22 cellular contexts compared by ENCODE assay signal in the genomic region with DNA sequence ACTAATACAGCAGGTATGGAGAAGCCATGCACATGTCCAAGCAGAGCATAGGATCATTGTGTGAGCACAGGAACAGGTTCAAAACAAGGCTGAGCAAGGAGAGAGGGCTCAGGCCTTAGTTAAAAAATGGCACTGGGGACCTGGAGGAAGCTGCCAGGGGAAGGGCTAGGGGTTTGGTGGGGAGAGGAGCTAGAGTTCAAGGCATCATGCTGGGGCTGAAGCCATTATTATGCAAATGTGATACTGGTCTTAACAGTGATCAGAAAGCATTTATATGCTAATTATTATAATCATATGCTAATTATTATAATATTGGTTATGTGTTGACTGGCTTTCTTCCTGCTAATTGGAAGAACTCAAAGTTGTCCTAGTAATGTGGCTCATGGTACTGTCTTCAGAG.
A peak's percentile ranks its signal among the peaks of the same experiment; 100 is the strongest.
DNase-seq lines count a peak whose midpoint lies in the region; ATAC-seq, FAIRE-seq and TF ChIP-seq lines count a peak whose summit lies in the region.
"Had no signal": no experiment of that assay in that cellular context is flagged by ENCODE, and none has a peak within 500 bp of the region (broad histone marks: within the 10 kb centered on the region; RNA-seq: fewer than 3 reads in every experiment).

No MANE protein-coding gene starts in this region.

- no peak overlapping the region for H2BK120ac ChIP-seq in H1 (replicated peaks; ENCODE audit: low read depth, low read length)

- TF ChIP-seq POLR2A in H1 (IDR thresholded peaks at IDR 0.05; ENCODE audit: control extremely low read depth in 1 of 2, low read depth in 2 of 2, low read length in 2 of 2) (no peak), stomach (IDR thresholded peaks at IDR 0.05) (no peak)

- no peaks in the 10 kb centered on the region for H3F3A ChIP-seq in GM23338 (replicated peaks; ENCODE audit: low read depth)

- H3K27me3 ChIP-seq in GM23338 (ENCODE audit: insufficient read depth) (no peaks in the 10 kb centered on the region), H1 (replicated peaks in 1 of 4; ENCODE audit: control insufficient read depth in 3 of 4, extremely low read depth in 1 of 4, insufficient read depth in 3 of 4, low read length in 3 of 4) (no peaks in the 10 kb centered on the region), stomach (no peaks in the 10 kb centered on the region)
- H3K27me3 ChIP-seq: BLaER1 had no signal

- no peak for FAIRE-seq in H1 (lab: Jason Lieb, UNC)
- FAIRE-seq: A204.1, G401.6, GM12892 had no signal

- no peak overlapping the region for H4K91ac ChIP-seq in H1 (replicated peaks; ENCODE audit: insufficient read length, low read length)

- H2AK5ac ChIP-seq in H1 (ENCODE audit: low read depth, low read length) = no peak overlapping the region

- H3K9me2 ChIP-seq in GM23338 (ENCODE audit: insufficient read depth) = peaks cover 20% of the 10 kb centered on the region; the same call in 1 of the 2 replicates

- no peak overlapping the region for H3K27ac Mint-ChIP-seq in GM23338
- H3K27ac Mint-ChIP-seq: B cell; CD4-positive, CD25-positive, alpha-beta regulatory T cell; CD8-positive, alpha-beta T cell; HFFc6 had no signal

- DNase-seq in GM23338 (ENCODE audit: low spot score) (peak; percentile 49), H1 (ENCODE audit: low read depth in 1 of 2, low spot score in 2 of 2) (no peak), iPS DF 4.7 (ENCODE audit: extremely low read depth, low spot score) (peak; percentile 14), iPS-NIHi7 (ENCODE audit: extremely low spot score) (peak; percentile 30), stomach (no peak), RPMI8226 (no peak)
- DNase-seq: Caco-2; CD4-positive, CD25-positive, alpha-beta regulatory T cell; CD8-positive, alpha-beta T cell; DMS153; DND-41; HFFc6 had no signal

- TF ChIP-seq EP300 in H1 (IDR thresholded peaks at IDR 0.05; ENCODE audit: borderline replicate concordance in 1 of 2, low read depth in 2 of 2, low read length in 2 of 2) (no peak), stomach (IDR thresholded peaks at IDR 0.05) (no peak)

- no peak overlapping the region for H3K56ac ChIP-seq in H1 (replicated peaks; ENCODE audit: insufficient read length, low read depth, low read length)

- no peak overlapping the region for H3K4me3 ChIP-seq in GM23338
- no peak overlapping the region for H3K4me3 ChIP-seq in H1 (ENCODE audit: extremely low read depth in 1 of 4, insufficient read depth in 2 of 4, low read depth in 3 of 4, low read length in 4 of 4)
- no peak overlapping the region for H3K4me3 ChIP-seq in stomach
- H3K4me3 ChIP-seq: BLaER1, HAP-1 had no signal

- peaks cover 2% of the 10 kb centered on the region for H3K27me3 Mint-ChIP-seq in GM23338 (ENCODE audit: insufficient read depth, low read depth, poor library complexity)

- H3K9me3 Mint-ChIP-seq in GM23338 = peaks cover 17% of the 10 kb centered on the region
- H3K9me3 Mint-ChIP-seq: CD8-positive, alpha-beta T cell had no signal

- H2BK5ac ChIP-seq in H1 (ENCODE audit: low read depth, low read length) = no peak overlapping the region

- H2BK20ac ChIP-seq in H1 (ENCODE audit: low read length) = no peak overlapping the region

- intact Hi-C loops in stomach (cut with DNase I; ENCODE audit: low total_unique reads) = no loop called here

- no peak overlapping the region for H3K18ac ChIP-seq in H1 (ENCODE audit: extremely low read depth, low read length)

- no peak overlapping the region for H3K9ac ChIP-seq in H1 (replicated peaks in 1 of 4; ENCODE audit: extremely low read depth in 1 of 4, low read depth in 3 of 4, low read length in 3 of 4)
- H3K9ac ChIP-seq: BLaER1 had no signal

- peaks cover 12% of the 10 kb centered on the region for H3K36me3 Mint-ChIP-seq in GM23338 (ENCODE audit: low read depth)
- H3K36me3 Mint-ChIP-seq: CD4-positive, CD25-positive, alpha-beta regulatory T cell; CD8-positive, alpha-beta T cell had no signal

- H3K9me3 ChIP-seq in H1 (ENCODE audit: insufficient read depth in 2 of 2, low read depth in 1 of 2, low read length in 1 of 2) (peaks cover 16 to 17% of the 10 kb centered on the region in 2 experiments), stomach (no peaks in the 10 kb centered on the region)
- H3K9me3 ChIP-seq: Caco-2, HAP-1 had no signal

- H3K36me3 ChIP-seq in GM23338 (ENCODE audit: insufficient read depth) (peaks cover 4% of the 10 kb centered on the region; the same call in 1 of the 2 replicates), H1 (ENCODE audit: control insufficient read depth in 2 of 4, insufficient read depth in 4 of 4, low read length in 3 of 4) (peaks cover 0 to 8% (median 0%) of the 10 kb centered on the region in 4 experiments; a peak in 1 of 8 replicates), stomach (no peaks in the 10 kb centered on the region)
- H3K36me3 ChIP-seq: BLaER1, HAP-1 had no signal

- H3K4me3 Mint-ChIP-seq in GM23338 = no peak overlapping the region; the same call in 2 of the 3 replicates
- H3K4me3 Mint-ChIP-seq: B cell; CD4-positive, CD25-positive, alpha-beta regulatory T cell; CD8-positive, alpha-beta T cell; HFFc6 had no signal

- no peak overlapping the region for H3K4ac ChIP-seq in H1 (replicated peaks; ENCODE audit: insufficient read length, low read depth, low read length)

- peaks cover 4% of the 10 kb centered on the region for H3K4me1 Mint-ChIP-seq in GM23338
- H3K4me1 Mint-ChIP-seq: B cell; CD4-positive, CD25-positive, alpha-beta regulatory T cell had no signal

- H4K8ac ChIP-seq in H1 (ENCODE audit: extremely low read depth, insufficient read depth, low read length) = no peak overlapping the region

- POLR2A ChIA-PET in H1 (lab: Charles Lee; ENCODE audit: partially characterized antibody) = no interaction called here

- H3K4me2 ChIP-seq in GM23338 (0 out of 2 replicates have a peak overlapping the region, but pooled peaks have one; percentile 12), H1 (ENCODE audit: insufficient read depth in 1 of 2, low read depth in 2 of 2, low read length in 2 of 2) (no peak overlapping the region)
- H3K4me2 ChIP-seq: BLaER1 had no signal

- H3K79me1 ChIP-seq in H1 (ENCODE audit: low read depth, low read length) = no peaks in the 10 kb centered on the region

- ATAC-seq in GM23338 (peak; percentile 36; the same call in 1 of the 3 replicates), GM21367 (IDR thresholded peaks at IDR 0.05; ENCODE audit: unreplicated experiment) (no peak), HG03342 (IDR thresholded peaks at IDR 0.05; ENCODE audit: unreplicated experiment) (no peak)
- ATAC-seq: CD8-positive, alpha-beta T cell had no signal

- no peak overlapping the region for H3K14ac ChIP-seq in H1 (ENCODE audit: insufficient read length)

- H2BK12ac ChIP-seq in H1 (ENCODE audit: low read depth, low read length) = no peak overlapping the region

- no peak for TF ChIP-seq CTCF in GM23338 (conservative IDR thresholded peaks at IDR 0.05; ENCODE audit: low read depth in 2 of 2)
- TF ChIP-seq CTCF in H1 (IDR thresholded peaks at IDR 0.05; ENCODE audit: control extremely low read depth in 1 of 3, insufficient read depth in 1 of 3, low read depth in 1 of 3, low read length in 3 of 3) = no peak
- no peak for TF ChIP-seq CTCF in stomach (IDR thresholded peaks at IDR 0.05)

- TF ChIP-seq RAD21 in H1 (IDR thresholded peaks at IDR 0.05 in 1 of 2, conservative IDR thresholded peaks at IDR 0.05 in 1 of 2; ENCODE audit: low read depth in 2 of 2, low read length in 2 of 2) = no peak

- no peak overlapping the region for H2AFZ ChIP-seq in GM23338
- no peak overlapping the region for H2AFZ ChIP-seq in H1 (ENCODE audit: low read length)

- H4K20me1 ChIP-seq in GM23338 (replicated peaks; ENCODE audit: insufficient read depth) = no peaks in the 10 kb centered on the region
- H4K20me1 ChIP-seq in H1 (replicated peaks in 1 of 2; ENCODE audit: control insufficient read depth in 1 of 2, insufficient read depth in 2 of 2, low read length in 2 of 2) = no peaks in the 10 kb centered on the region
- H4K20me1 ChIP-seq: BLaER1 had no signal

- H3K23me2 ChIP-seq in H1 (ENCODE audit: low read depth, low read length) = no peaks in the 10 kb centered on the region

- H3K79me2 ChIP-seq in GM23338 (replicated peaks; ENCODE audit: insufficient read depth) (no peaks in the 10 kb centered on the region), H1 (ENCODE audit: control insufficient read depth in 1 of 2, insufficient read depth in 2 of 2, low read length in 2 of 2) (no peaks in the 10 kb centered on the region)

- H4K5ac ChIP-seq in H1 (ENCODE audit: insufficient read length, low read depth, low read length) = no peak overlapping the region

- H3K4me1 ChIP-seq in GM23338 (ENCODE audit: insufficient read depth) (0 out of 2 replicates have a peak, but pooled peaks cover 5% of the 10 kb centered on the region), H1 (replicated peaks in 1 of 4; ENCODE audit: control insufficient read depth in 3 of 4, insufficient read depth in 4 of 4, low read length in 3 of 4) (peaks cover 0 to 2% (median 0%) of the 10 kb centered on the region in 4 experiments; a peak in 2 of 7 replicates), stomach (no peaks in the 10 kb centered on the region)
- H3K4me1 ChIP-seq: Caco-2, HAP-1 had no signal

- no peak overlapping the region for H3K23ac ChIP-seq in H1 (ENCODE audit: insufficient read length)

- no peak overlapping the region for H2BK15ac ChIP-seq in H1 (ENCODE audit: low read length)

- no peak overlapping the region for H3K27ac ChIP-seq in GM23338 (ENCODE audit: low read depth)
- no peak overlapping the region for H3K27ac ChIP-seq in H1 (ENCODE audit: low read depth, low read length)
- H3K27ac ChIP-seq in stomach = no peak overlapping the region
- H3K27ac ChIP-seq: 22Rv1, BLaER1, C4-2B had no signal

- CTCF ChIA-PET in H1 (lab: Charles Lee; ENCODE audit: partially characterized antibody) = interaction anchor here (0.6 to 2.4 kb wide), 4 partner anchors 20 to 1207 kb away, joined by 3 to 8 read pairs (median 4); no protein-coding TSS in a partner anchor

TF ChIP-seq in GM23338, 12 proteins besides CTCF, POLR2A, EP300 and RAD21 (continues in another document):
- no peak for TF ChIP-seq NANOG (IDR thresholded peaks at IDR 0.05; ENCODE audit: borderline replicate concordance)
- no peak for TF ChIP-seq CREB1 (CRISPR knock-in tag; IDR thresholded peaks at IDR 0.05; ENCODE audit: low read depth)
- TF ChIP-seq ZNF331 (CRISPR knock-in tag; IDR thresholded peaks at IDR 0.05; ENCODE audit: low read depth) = no peak

TF ChIP-seq in H1, 55 proteins besides CTCF, POLR2A, EP300 and RAD21:
- TF ChIP-seq POU5F1 (IDR thresholded peaks at IDR 0.05; ENCODE audit: low read depth, low read length) (peak; percentile 80; the same call in 1 of the 2 replicates), KDM1A (IDR thresholded peaks at IDR 0.05; ENCODE audit: borderline replicate concordance, low read length) (no peak)

Comparison
In these comparisons a context has a peak if more than half of its experiments do, and no peak if none do; other contexts are left out.
1. DNase-seq: peak in GM23338 (single experiment), iPS DF 4.7 (single experiment) and iPS-NIHi7 (single experiment); none in H1 (0 of 2), stomach (single experiment) and RPMI8226 (single experiment).